In the genomic region with DNA sequence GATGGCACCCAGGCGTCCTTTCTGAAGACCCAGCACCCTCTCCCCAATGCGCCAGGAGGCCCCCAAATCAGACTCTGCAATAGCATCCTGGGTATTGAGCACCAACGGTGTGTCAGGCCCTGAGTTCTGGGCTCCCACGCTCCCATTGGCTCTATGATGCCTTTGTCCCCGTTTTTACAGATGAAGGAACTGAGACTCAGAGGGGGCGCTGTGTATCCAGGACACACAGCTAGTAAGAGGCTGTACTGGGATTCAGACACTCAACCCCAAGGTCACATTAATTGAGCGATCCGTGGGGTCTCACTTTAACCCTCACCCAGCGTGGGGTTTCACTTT, we compare ENCODE assay signal across 8 cellular contexts. TPM values are rescaled to one million over a fixed set of nuclear protein-coding genes. Genes with fewer than 3 reads are reported as not detected.
A peak's percentile ranks its signal among the peaks of the same experiment; 100 is the strongest.
DNase-seq lines count a peak whose midpoint lies in the region; ATAC-seq and TF ChIP-seq lines count a peak whose summit lies in the region.

No MANE protein-coding gene starts in this region.

- ATAC-seq in GM19395 (IDR thresholded peaks at IDR 0.05; ENCODE audit: unreplicated experiment) (no peak), GM19035 (IDR thresholded peaks at IDR 0.05; ENCODE audit: unreplicated experiment) (no peak)

- H3K27me3 ChIP-seq in MM.1S (replicated peaks; ENCODE audit: insufficient read depth, low read length) (peaks cover 36% of the 10 kb centered on the region), colonic mucosa (no peaks in the 10 kb centered on the region)

- intact Hi-C loops in colonic mucosa (cut with DNase I), result loop anchor here (10.0 kb wide), 2 partner anchors 126 to 286 kb away; no protein-coding TSS in a partner anchor

- H4K20me1 ChIP-seq in MM.1S (ENCODE audit: insufficient read depth, low read length), result no peaks in the 10 kb centered on the region

- H3K9me3 ChIP-seq in MM.1S (replicated peaks; ENCODE audit: insufficient read depth, low read length), result no peaks in the 10 kb centered on the region
- no peaks in the 10 kb centered on the region for H3K9me3 ChIP-seq in colonic mucosa

- H2AFZ ChIP-seq in MM.1S (ENCODE audit: low read length), result no peak overlapping the region; the same call in 1 of the 2 replicates

- H3K27ac ChIP-seq in MM.1S (ENCODE audit: low read length), result no peak overlapping the region
- H3K27ac ChIP-seq in colonic mucosa, result no peak overlapping the region

- H3K9ac ChIP-seq in MM.1S (ENCODE audit: low read length), result no peak overlapping the region
- H3K9ac ChIP-seq in colonic mucosa (ENCODE audit: low read depth in 2 of 2, low read length in 2 of 2), result no peak overlapping the region

- peak overlapping the region; percentile 40; the same call in 1 of the 2 replicates for H3K4me2 ChIP-seq in MM.1S (ENCODE audit: low read depth, low read length)

- H3K36me3 ChIP-seq in MM.1S (replicated peaks; ENCODE audit: insufficient read depth, low read length) (no peaks in the 10 kb centered on the region), colonic mucosa (no peaks in the 10 kb centered on the region)

- no peaks in the 10 kb centered on the region for H3K79me2 ChIP-seq in MM.1S (ENCODE audit: low read length)

- no peak for TF ChIP-seq CTCF in MM.1S (IDR thresholded peaks at IDR 0.05; ENCODE audit: low read length)
- no peak for TF ChIP-seq CTCF in colonic mucosa (IDR thresholded peaks at IDR 0.05)

- H3K9me2 ChIP-seq in MM.1S (replicated peaks; ENCODE audit: insufficient read depth, low read length), result no peaks in the 10 kb centered on the region

- H3F3A ChIP-seq in MM.1S (ENCODE audit: insufficient read depth, low read length), result no peaks in the 10 kb centered on the region

- H3K4me1 ChIP-seq in MM.1S (ENCODE audit: low read length), result 0 out of 2 replicates have a peak, but pooled peaks cover 6% of the 10 kb centered on the region
- H3K4me1 ChIP-seq in colonic mucosa, result peaks cover under 1% of the 10 kb centered on the region

- DNase-seq in DMS153 (lab: John Stamatoyannopoulos, UW) (peak; percentile 28), DMS153 treated with DMSO at 0.1 percent for 48 hours (lab: John Stamatoyannopoulos, UW; ENCODE audit: unreplicated experiment) (no peak), MM.1S (no peak), colonic mucosa (no peak), skeletal muscle cell (ENCODE audit: low read depth) (no peak), NCI-H146 treated with DMSO at 0.1 percent for 48 hours (lab: John Stamatoyannopoulos, UW; ENCODE audit: unreplicated experiment) (no peak)

- H3K4me3 ChIP-seq in MM.1S (ENCODE audit: low read length) (no peak overlapping the region), colonic mucosa (peak overlapping the region; percentile 19), skeletal muscle cell (ENCODE audit: low read depth, low read length) (peak overlapping the region; percentile 17)

RNA-seq across cellular contexts. Expression of a gene that starts 42.5 kb away (rescaled TPM):
- under 1 TPM; 0.19 to 0.22 TPM for total RNA-seq in colonic mucosa
